In the genomic region with DNA sequence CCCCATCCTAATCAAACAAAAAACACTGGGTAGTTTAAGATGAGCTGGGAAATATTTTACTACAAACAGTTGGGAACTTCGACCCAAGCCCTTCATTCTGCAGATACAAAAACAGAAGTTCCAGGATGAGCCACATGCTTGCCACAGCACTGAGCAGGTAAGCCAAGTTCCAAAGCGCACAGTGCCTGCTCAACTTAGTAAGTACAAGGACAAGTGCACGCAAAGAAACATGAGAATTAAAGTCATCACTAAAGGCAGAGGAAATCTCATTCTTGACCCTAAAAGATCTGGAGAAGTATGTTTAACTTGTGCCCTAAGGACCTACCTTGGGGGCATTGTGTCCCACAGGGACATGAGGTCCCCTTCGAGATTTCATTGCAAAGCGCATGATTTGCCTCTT, we compare ENCODE assay signal across 1 cellular context.
TF ChIP-seq lines count a peak whose summit lies in the region.

No MANE protein-coding gene starts in this region.

TF ChIP-seq in HepG2, 621 proteins besides CTCF, POLR2A, EP300 and RAD21:
- TF ChIP-seq REXO4 (CRISPR knock-in tag; IDR thresholded peaks at IDR 0.05; ENCODE audit: borderline replicate concordance) (no peak), ZNF737 (CRISPR knock-in tag; IDR thresholded peaks at IDR 0.05; ENCODE audit: borderline replicate concordance) (no peak), CREB1 (IDR thresholded peaks at IDR 0.05) (no peak), CREB1 (CRISPR knock-in tag; IDR thresholded peaks at IDR 0.05) (no peak), SMARCE1 (IDR thresholded peaks at IDR 0.05; ENCODE audit: borderline replicate concordance) (no peak), NCOA1 (CRISPR knock-in tag; IDR thresholded peaks at IDR 0.05) (0 out of 2 replicates have a peak, but pooled peaks have one; percentile 23), LCORL (IDR thresholded peaks at IDR 0.05) (no peak), LCORL (CRISPR knock-in tag; IDR thresholded peaks at IDR 0.05) (peak; percentile 27; the same call in 1 of the 2 replicates), ZEB1 (IDR thresholded peaks at IDR 0.05; ENCODE audit: insufficient replicate concordance, low read depth) (no peak), ZC3H4 (CRISPR knock-in tag; IDR thresholded peaks at IDR 0.05; ENCODE audit: borderline replicate concordance) (0 out of 2 replicates have a peak, but pooled peaks have one; percentile 24), SRSF9 (IDR thresholded peaks at IDR 0.05; ENCODE audit: borderline replicate concordance, insufficient read depth, low read depth, low read length, poor library complexity, severe bottlenecking) (no peak), KDM5A (IDR thresholded peaks at IDR 0.05; ENCODE audit: borderline replicate concordance, low read length) (no peak), ZFAT (CRISPR knock-in tag; conservative IDR thresholded peaks at IDR 0.05) (no peak), SOX13 (IDR thresholded peaks at IDR 0.05) (no peak), SOX13 (CRISPR knock-in tag; conservative IDR thresholded peaks at IDR 0.05 in 1 of 2, IDR thresholded peaks at IDR 0.05 in 1 of 2) (no peak), ZNF678 (CRISPR knock-in tag; IDR thresholded peaks at IDR 0.05) (no peak), MED1 (CRISPR knock-in tag; IDR thresholded peaks at IDR 0.05) (0 out of 2 replicates have a peak, but pooled peaks have one; percentile 10), SAP130 (CRISPR knock-in tag; IDR thresholded peaks at IDR 0.05; ENCODE audit: low read depth) (peak; percentile 31; the same call in 1 of the 2 replicates), PCBP1 (IDR thresholded peaks at IDR 0.05; ENCODE audit: borderline replicate concordance, low read depth, low read length) (no peak), ZNF333 (CRISPR knock-in tag; IDR thresholded peaks at IDR 0.05; ENCODE audit: borderline replicate concordance) (no peak), ZSCAN12 (CRISPR knock-in tag; IDR thresholded peaks at IDR 0.05) (no peak), NFYB (CRISPR knock-in tag; IDR thresholded peaks at IDR 0.05) (no peak), EZH2 (conservative IDR thresholded peaks at IDR 0.05; ENCODE audit: low read depth, low read length) (no peak), MED13 (CRISPR knock-in tag; IDR thresholded peaks at IDR 0.05) (no peak), GATAD1 (CRISPR knock-in tag; IDR thresholded peaks at IDR 0.05) (no peak), FOXA3 (CRISPR knock-in tag; IDR thresholded peaks at IDR 0.05) (no peak), POLR2AphosphoS5 (IDR thresholded peaks at IDR 0.05; ENCODE audit: low read depth, low read length) (peak; percentile 63), NFIC (IDR thresholded peaks at IDR 0.05; ENCODE audit: low read length) (0 out of 2 replicates have a peak, but pooled peaks have one; percentile 8)
- TF ChIP-seq, protein P1, sequence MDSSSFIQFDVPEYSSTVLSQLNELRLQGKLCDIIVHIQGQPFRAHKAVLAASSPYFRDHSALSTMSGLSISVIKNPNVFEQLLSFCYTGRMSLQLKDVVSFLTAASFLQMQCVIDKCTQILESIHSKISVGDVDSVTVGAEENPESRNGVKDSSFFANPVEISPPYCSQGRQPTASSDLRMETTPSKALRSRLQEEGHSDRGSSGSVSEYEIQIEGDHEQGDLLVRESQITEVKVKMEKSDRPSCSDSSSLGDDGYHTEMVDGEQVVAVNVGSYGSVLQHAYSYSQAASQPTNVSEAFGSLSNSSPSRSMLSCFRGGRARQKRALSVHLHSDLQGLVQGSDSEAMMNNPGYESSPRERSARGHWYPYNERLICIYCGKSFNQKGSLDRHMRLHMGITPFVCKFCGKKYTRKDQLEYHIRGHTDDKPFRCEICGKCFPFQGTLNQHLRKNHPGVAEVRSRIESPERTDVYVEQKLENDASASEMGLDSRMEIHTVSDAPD (CRISPR knock-in tag; IDR thresholded peaks at IDR 0.05): 0 out of 2 replicates have a peak, but pooled peaks have one; percentile 11
- TF ChIP-seq, protein P2, sequence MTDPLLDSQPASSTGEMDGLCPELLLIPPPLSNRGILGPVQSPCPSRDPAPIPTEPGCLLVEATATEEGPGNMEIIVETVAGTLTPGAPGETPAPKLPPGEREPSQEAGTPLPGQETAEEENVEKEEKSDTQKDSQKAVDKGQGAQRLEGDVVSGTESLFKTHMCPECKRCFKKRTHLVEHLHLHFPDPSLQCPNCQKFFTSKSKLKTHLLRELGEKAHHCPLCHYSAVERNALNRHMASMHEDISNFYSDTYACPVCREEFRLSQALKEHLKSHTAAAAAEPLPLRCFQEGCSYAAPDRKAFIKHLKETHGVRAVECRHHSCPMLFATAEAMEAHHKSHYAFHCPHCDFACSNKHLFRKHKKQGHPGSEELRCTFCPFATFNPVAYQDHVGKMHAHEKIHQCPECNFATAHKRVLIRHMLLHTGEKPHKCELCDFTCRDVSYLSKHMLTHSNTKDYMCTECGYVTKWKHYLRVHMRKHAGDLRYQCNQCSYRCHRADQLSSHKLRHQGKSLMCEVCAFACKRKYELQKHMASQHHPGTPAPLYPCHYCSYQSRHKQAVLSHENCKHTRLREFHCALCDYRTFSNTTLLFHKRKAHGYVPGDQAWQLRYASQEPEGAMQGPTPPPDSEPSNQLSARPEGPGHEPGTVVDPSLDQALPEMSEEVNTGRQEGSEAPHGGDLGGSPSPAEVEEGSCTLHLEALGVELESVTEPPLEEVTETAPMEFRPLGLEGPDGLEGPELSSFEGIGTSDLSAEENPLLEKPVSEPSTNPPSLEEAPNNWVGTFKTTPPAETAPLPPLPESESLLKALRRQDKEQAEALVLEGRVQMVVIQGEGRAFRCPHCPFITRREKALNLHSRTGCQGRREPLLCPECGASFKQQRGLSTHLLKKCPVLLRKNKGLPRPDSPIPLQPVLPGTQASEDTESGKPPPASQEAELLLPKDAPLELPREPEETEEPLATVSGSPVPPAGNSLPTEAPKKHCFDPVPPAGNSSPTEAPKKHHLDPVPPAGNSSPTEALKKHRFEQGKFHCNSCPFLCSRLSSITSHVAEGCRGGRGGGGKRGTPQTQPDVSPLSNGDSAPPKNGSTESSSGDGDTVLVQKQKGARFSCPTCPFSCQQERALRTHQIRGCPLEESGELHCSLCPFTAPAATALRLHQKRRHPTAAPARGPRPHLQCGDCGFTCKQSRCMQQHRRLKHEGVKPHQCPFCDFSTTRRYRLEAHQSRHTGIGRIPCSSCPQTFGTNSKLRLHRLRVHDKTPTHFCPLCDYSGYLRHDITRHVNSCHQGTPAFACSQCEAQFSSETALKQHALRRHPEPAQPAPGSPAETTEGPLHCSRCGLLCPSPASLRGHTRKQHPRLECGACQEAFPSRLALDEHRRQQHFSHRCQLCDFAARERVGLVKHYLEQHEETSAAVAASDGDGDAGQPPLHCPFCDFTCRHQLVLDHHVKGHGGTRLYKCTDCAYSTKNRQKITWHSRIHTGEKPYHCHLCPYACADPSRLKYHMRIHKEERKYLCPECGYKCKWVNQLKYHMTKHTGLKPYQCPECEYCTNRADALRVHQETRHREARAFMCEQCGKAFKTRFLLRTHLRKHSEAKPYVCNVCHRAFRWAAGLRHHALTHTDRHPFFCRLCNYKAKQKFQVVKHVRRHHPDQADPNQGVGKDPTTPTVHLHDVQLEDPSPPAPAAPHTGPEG (CRISPR knock-in tag; IDR thresholded peaks at IDR 0.05): no peak
- TF ChIP-seq, protein P3, sequence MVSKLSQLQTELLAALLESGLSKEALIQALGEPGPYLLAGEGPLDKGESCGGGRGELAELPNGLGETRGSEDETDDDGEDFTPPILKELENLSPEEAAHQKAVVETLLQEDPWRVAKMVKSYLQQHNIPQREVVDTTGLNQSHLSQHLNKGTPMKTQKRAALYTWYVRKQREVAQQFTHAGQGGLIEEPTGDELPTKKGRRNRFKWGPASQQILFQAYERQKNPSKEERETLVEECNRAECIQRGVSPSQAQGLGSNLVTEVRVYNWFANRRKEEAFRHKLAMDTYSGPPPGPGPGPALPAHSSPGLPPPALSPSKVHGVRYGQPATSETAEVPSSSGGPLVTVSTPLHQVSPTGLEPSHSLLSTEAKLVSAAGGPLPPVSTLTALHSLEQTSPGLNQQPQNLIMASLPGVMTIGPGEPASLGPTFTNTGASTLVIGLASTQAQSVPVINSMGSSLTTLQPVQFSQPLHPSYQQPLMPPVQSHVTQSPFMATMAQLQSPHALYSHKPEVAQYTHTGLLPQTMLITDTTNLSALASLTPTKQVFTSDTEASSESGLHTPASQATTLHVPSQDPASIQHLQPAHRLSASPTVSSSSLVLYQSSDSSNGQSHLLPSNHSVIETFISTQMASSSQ (IDR thresholded peaks at IDR 0.05; ENCODE audit: low read depth): no peak
- TF ChIP-seq, protein P3 (CRISPR knock-in tag; IDR thresholded peaks at IDR 0.05; ENCODE audit: borderline replicate concordance): no peak
- TF ChIP-seq, protein P4, sequence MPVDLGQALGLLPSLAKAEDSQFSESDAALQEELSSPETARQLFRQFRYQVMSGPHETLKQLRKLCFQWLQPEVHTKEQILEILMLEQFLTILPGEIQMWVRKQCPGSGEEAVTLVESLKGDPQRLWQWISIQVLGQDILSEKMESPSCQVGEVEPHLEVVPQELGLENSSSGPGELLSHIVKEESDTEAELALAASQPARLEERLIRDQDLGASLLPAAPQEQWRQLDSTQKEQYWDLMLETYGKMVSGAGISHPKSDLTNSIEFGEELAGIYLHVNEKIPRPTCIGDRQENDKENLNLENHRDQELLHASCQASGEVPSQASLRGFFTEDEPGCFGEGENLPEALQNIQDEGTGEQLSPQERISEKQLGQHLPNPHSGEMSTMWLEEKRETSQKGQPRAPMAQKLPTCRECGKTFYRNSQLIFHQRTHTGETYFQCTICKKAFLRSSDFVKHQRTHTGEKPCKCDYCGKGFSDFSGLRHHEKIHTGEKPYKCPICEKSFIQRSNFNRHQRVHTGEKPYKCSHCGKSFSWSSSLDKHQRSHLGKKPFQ (CRISPR knock-in tag; IDR thresholded peaks at IDR 0.05; ENCODE audit: insufficient replicate concordance): no peak
- TF ChIP-seq, protein P5, sequence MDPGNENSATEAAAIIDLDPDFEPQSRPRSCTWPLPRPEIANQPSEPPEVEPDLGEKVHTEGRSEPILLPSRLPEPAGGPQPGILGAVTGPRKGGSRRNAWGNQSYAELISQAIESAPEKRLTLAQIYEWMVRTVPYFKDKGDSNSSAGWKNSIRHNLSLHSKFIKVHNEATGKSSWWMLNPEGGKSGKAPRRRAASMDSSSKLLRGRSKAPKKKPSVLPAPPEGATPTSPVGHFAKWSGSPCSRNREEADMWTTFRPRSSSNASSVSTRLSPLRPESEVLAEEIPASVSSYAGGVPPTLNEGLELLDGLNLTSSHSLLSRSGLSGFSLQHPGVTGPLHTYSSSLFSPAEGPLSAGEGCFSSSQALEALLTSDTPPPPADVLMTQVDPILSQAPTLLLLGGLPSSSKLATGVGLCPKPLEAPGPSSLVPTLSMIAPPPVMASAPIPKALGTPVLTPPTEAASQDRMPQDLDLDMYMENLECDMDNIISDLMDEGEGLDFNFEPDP (CRISPR knock-in tag; conservative IDR thresholded peaks at IDR 0.05): 0 out of 2 replicates have a peak, but pooled peaks have one; percentile 13
- TF ChIP-seq, protein P6, sequence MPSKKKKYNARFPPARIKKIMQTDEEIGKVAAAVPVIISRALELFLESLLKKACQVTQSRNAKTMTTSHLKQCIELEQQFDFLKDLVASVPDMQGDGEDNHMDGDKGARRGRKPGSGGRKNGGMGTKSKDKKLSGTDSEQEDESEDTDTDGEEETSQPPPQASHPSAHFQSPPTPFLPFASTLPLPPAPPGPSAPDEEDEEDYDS (CRISPR knock-in tag; IDR thresholded peaks at IDR 0.05): peak; percentile 27; the same call in 1 of the 2 replicates
- TF ChIP-seq, protein P7, sequence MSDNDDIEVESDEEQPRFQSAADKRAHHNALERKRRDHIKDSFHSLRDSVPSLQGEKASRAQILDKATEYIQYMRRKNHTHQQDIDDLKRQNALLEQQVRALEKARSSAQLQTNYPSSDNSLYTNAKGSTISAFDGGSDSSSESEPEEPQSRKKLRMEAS (IDR thresholded peaks at IDR 0.05): peak; percentile 76
